Comparison of ENCODE assay signal across 15 cellular contexts in the genomic region with DNA sequence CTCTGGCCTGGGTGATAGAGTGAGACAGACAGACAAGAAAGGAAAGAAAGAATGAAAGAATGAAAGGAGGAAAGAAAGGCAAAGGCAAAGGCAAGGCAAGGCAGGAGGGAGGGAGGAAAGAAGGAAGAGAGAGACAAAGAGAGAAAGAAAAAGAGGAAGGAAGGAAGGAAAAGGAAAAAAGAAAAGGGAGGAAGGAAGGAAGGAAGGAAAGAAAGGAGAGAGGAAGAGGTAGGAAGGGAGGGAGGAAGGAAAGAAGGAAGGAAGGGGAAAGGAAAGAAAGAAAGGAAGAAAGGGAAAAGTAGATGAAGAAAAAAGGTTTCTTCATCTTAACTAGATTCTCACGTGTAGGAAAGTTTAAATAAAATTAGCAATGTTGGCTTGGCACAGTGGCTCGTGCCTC.
DNase-seq lines count a peak whose midpoint lies in the region; ATAC-seq and TF ChIP-seq lines count a peak whose summit lies in the region.
"Had no signal": no experiment of that assay in that cellular context is flagged by ENCODE, and none has a peak within 500 bp of the region (broad histone marks: within the 10 kb centered on the region; RNA-seq: fewer than 3 reads in every experiment).

No MANE protein-coding gene starts in this region.

- H3K14ac ChIP-seq in IMR-90 (replicated peaks; ENCODE audit: low read depth, low read length): peak overlapping the region; percentile 75

- CTCF ChIA-PET in IMR-90 (lab: Yijun Ruan, JAX): no interaction called here

- H3K4me1 Mint-ChIP-seq in chondrocyte (ENCODE audit: low read depth) (peaks cover 85% of the 10 kb centered on the region), neural progenitor cell (peaks cover 43% of the 10 kb centered on the region)
- peaks cover 12% of the 10 kb centered on the region for H3K4me1 Mint-ChIP-seq in stimulated activated memory B cell treated with anti-CD40 and anti-IgM and Interleukin-4, amounts not matched to agents 10 μg/mL and 1 μg/mL and 100 μg/mL, for 72 hours

- peak overlapping the region; percentile 47 for H2AK9ac ChIP-seq in IMR-90 (replicated peaks; ENCODE audit: low read depth, low read length, poor library complexity)

- no peak for TF ChIP-seq POLR2A in IMR-90 (IDR thresholded peaks at IDR 0.05; ENCODE audit: low read depth, low read length)

- no peak for ATAC-seq in IMR-90 (ENCODE audit: low read depth)
- ATAC-seq in stimulated activated memory B cell treated with anti-CD40 and anti-IgM and Interleukin-4, amounts not matched to agents 10 μg/mL and 1 μg/mL and 100 μg/mL, for 72 hours: no peak
- ATAC-seq in GM21717 (IDR thresholded peaks at IDR 0.05; ENCODE audit: unreplicated experiment): no peak
- ATAC-seq in left cardiac atrium: no peak
- no peak for ATAC-seq in HG03442 (IDR thresholded peaks at IDR 0.05; ENCODE audit: unreplicated experiment)
- ATAC-seq: A549, HCT116 had no signal

- intact Hi-C loops in IMR-90 (cut with micrococcal nuclease): loop anchor here (5.0 to 10.0 kb wide), 2 partner anchors 193 to 275 kb away; no protein-coding TSS in a partner anchor
- intact Hi-C loops in left cardiac atrium (cut with DNase I): no loop called here

- H3K9me3 Mint-ChIP-seq in chondrocyte (ENCODE audit: low read depth) (no peaks in the 10 kb centered on the region), neural progenitor cell (no peaks in the 10 kb centered on the region)
- no peaks in the 10 kb centered on the region for H3K9me3 Mint-ChIP-seq in stimulated activated memory B cell treated with anti-CD40 and anti-IgM and Interleukin-4, amounts not matched to agents 10 μg/mL and 1 μg/mL and 100 μg/mL, for 72 hours
- H3K9me3 Mint-ChIP-seq: CD4-positive, alpha-beta T cell had no signal

- H2BK5ac ChIP-seq in IMR-90 (ENCODE audit: low read depth, low read length, poor library complexity, severe bottlenecking): peak overlapping the region; percentile 100

- BruUV-seq in IMR-90 (replicated peaks; lab: Mats Ljungman, UMichigan): no TSS peak

- peak overlapping the region; percentile 99 for H2BK120ac ChIP-seq in IMR-90 (ENCODE audit: low read depth, low read length)

- DNase-seq in IMR-90: no peak
- no peak for DNase-seq in chondrocyte (ENCODE audit: low spot score)
- no peak for DNase-seq in neural progenitor cell (ENCODE audit: low spot score)
- no peak for DNase-seq in left cardiac atrium
- DNase-seq: AML-193; Caco-2; CD4-positive, alpha-beta T cell; GOT3; H7 had no signal

- peaks cover 5% of the 10 kb centered on the region for H3F3A ChIP-seq in neural progenitor cell (ENCODE audit: low read depth)

- H4K5ac ChIP-seq in IMR-90 (ENCODE audit: low read depth, low read length): peak overlapping the region; percentile 86

- H2BK15ac ChIP-seq in IMR-90 (ENCODE audit: low read depth, low read length): peak overlapping the region; percentile 69; the same call in 2 of the 3 replicates

- H2AFZ ChIP-seq in IMR-90 (replicated peaks; ENCODE audit: low read length, poor library complexity): no peak overlapping the region
- H2AFZ ChIP-seq in neural progenitor cell (replicated peaks): no peak overlapping the region

- peaks cover 13% of the 10 kb centered on the region for H3K9me1 ChIP-seq in IMR-90 (ENCODE audit: insufficient read depth, low read length)

- H3K56ac ChIP-seq in IMR-90 (ENCODE audit: extremely low read depth, insufficient read depth, low read length): peak overlapping the region; percentile 59; the same call in 1 of the 2 replicates

- no peak for TF ChIP-seq CTCF in IMR-90 (conservative IDR thresholded peaks at IDR 0.05; ENCODE audit: low read depth, low read length)
- no peak for TF ChIP-seq CTCF in chondrocyte (IDR thresholded peaks at IDR 0.05)
- TF ChIP-seq CTCF in neural progenitor cell (IDR thresholded peaks at IDR 0.05): no peak

- H2AK5ac ChIP-seq in IMR-90 (ENCODE audit: low read depth, low read length): peak overlapping the region; percentile 96

- WGBS in IMR-90 (ENCODE audit: extremely low coverage in 2 of 2, insufficient read length in 1 of 2), 2 experiments: 100% methylated on average over 2 of the region's 2 CpGs; no CpG with 5 or more reads in 1 of the 2 experiments

- H3K4me3 Mint-ChIP-seq in chondrocyte (ENCODE audit: unreplicated experiment): no peak overlapping the region
- H3K4me3 Mint-ChIP-seq in neural progenitor cell: peak overlapping the region; percentile 51
- no peak overlapping the region for H3K4me3 Mint-ChIP-seq in stimulated activated memory B cell treated with anti-CD40 and anti-IgM and Interleukin-4, amounts not matched to agents 10 μg/mL and 1 μg/mL and 100 μg/mL, for 72 hours
- H3K4me3 Mint-ChIP-seq: CD4-positive, alpha-beta T cell had no signal

- peak overlapping the region; percentile 93 for H3K4ac ChIP-seq in IMR-90 (ENCODE audit: low read depth, low read length)

- peak overlapping the region; percentile 95 for H4K91ac ChIP-seq in IMR-90 (ENCODE audit: insufficient read depth, low read depth, low read length)

- POLR2A ChIA-PET in IMR-90 (lab: Charles Lee; ENCODE audit: unreplicated experiment): no interaction called here

- no peak overlapping the region for H3K23ac ChIP-seq in IMR-90 (ENCODE audit: low read depth, low read length)

- H3K27me3 ChIP-seq in IMR-90 (ENCODE audit: control insufficient read depth, insufficient read depth, low read length) (no peaks in the 10 kb centered on the region), neural progenitor cell (no peaks in the 10 kb centered on the region)

- H3K79me1 ChIP-seq in IMR-90 (ENCODE audit: low read depth in 1 of 2, low read length in 2 of 2): peaks cover 21 to 67% of the 10 kb centered on the region in 2 experiments

- in situ Hi-C loops in IMR-90 (cut with MboI; ENCODE audit: low sequenced_read_pairs): no loop called here

- peak overlapping the region; percentile 93 for H2BK20ac ChIP-seq in IMR-90 (ENCODE audit: low read depth, low read length)

- H3K27me3 Mint-ChIP-seq in chondrocyte (ENCODE audit: low read depth): no peaks in the 10 kb centered on the region
- peaks cover 4% of the 10 kb centered on the region for H3K27me3 Mint-ChIP-seq in neural progenitor cell (ENCODE audit: insufficient read depth, low read depth)
- H3K27me3 Mint-ChIP-seq in stimulated activated memory B cell treated with anti-CD40 and anti-IgM and Interleukin-4, amounts not matched to agents 10 μg/mL and 1 μg/mL and 100 μg/mL, for 72 hours: no peaks in the 10 kb centered on the region
- H3K27me3 Mint-ChIP-seq: CD4-positive, alpha-beta T cell had no signal

- peaks cover 2% of the 10 kb centered on the region for H3K36me3 Mint-ChIP-seq in chondrocyte (ENCODE audit: low read depth)
- no peaks in the 10 kb centered on the region for H3K36me3 Mint-ChIP-seq in neural progenitor cell
- no peaks in the 10 kb centered on the region for H3K36me3 Mint-ChIP-seq in stimulated activated memory B cell treated with anti-CD40 and anti-IgM and Interleukin-4, amounts not matched to agents 10 μg/mL and 1 μg/mL and 100 μg/mL, for 72 hours

- peak overlapping the region; percentile 89 for H3K27ac ChIP-seq in IMR-90 (ENCODE audit: insufficient read depth, low read length)
- no peak overlapping the region for H3K27ac ChIP-seq in neural progenitor cell
- H3K27ac ChIP-seq: C4-2B had no signal

- peak overlapping the region; percentile 86 for H3K27ac Mint-ChIP-seq in chondrocyte (ENCODE audit: unreplicated experiment)
- no peak overlapping the region for H3K27ac Mint-ChIP-seq in neural progenitor cell
- H3K27ac Mint-ChIP-seq in stimulated activated memory B cell treated with anti-CD40 and anti-IgM and Interleukin-4, amounts not matched to agents 10 μg/mL and 1 μg/mL and 100 μg/mL, for 72 hours: peak overlapping the region; percentile 17
- H3K27ac Mint-ChIP-seq: CD4-positive, alpha-beta T cell had no signal

- H3K9me3 ChIP-seq in IMR-90 (ENCODE audit: control insufficient read depth, insufficient read depth, low read length) (no peaks in the 10 kb centered on the region), neural progenitor cell (ENCODE audit: low read depth) (no peaks in the 10 kb centered on the region)
- H3K9me3 ChIP-seq: A549, Caco-2 had no signal

- H3K4me1 ChIP-seq in IMR-90 (ENCODE audit: control insufficient read depth, insufficient read depth, low read length) (peaks cover 23% of the 10 kb centered on the region), neural progenitor cell (peaks cover 26% of the 10 kb centered on the region)

- no peak for TF ChIP-seq RAD21 in IMR-90 (IDR thresholded peaks at IDR 0.05; ENCODE audit: low read length)

- H3K9ac ChIP-seq in IMR-90 (ENCODE audit: low read depth, low read length) (no peak overlapping the region), neural progenitor cell (no peak overlapping the region)

- H4K20me1 ChIP-seq in IMR-90 (ENCODE audit: insufficient read depth, low read length) (no peaks in the 10 kb centered on the region), neural progenitor cell (ENCODE audit: low read depth) (no peaks in the 10 kb centered on the region)

- H3K36me3 ChIP-seq in IMR-90 (ENCODE audit: control insufficient read depth, insufficient read depth, low read length) (0 out of 2 replicates have a peak, but pooled peaks cover 1% of the 10 kb centered on the region), neural progenitor cell (no peaks in the 10 kb centered on the region)

- no peak overlapping the region for H3K4me3 ChIP-seq in IMR-90 (ENCODE audit: insufficient read depth, low read depth, low read length)
- no peak overlapping the region for H3K4me3 ChIP-seq in neural progenitor cell
- H3K4me3 ChIP-seq: A549 had no signal

- H3K4me2 ChIP-seq in IMR-90 (ENCODE audit: low read depth, low read length): no peak overlapping the region
- H3K4me2 ChIP-seq in neural progenitor cell: no peak overlapping the region
- H3K4me2 ChIP-seq: A549 had no signal

- peak overlapping the region; percentile 94 for H3K18ac ChIP-seq in IMR-90 (ENCODE audit: low read depth, low read length)

- H3K79me2 ChIP-seq in neural progenitor cell (ENCODE audit: low read depth): no peaks in the 10 kb centered on the region

- dilution Hi-C loops in IMR-90 (cut with HindIII; ENCODE audit: low sequenced_read_pairs, unreplicated experiment): no loop called here

- H4K8ac ChIP-seq in IMR-90 (ENCODE audit: low read depth in 2 of 2, low read length in 2 of 2): peak overlapping the region; percentile 83 to 90; a peak in 3 of 4 replicates

TF ChIP-seq in IMR-90, 13 proteins besides CTCF, POLR2A, EP300 and RAD21:
- no peak for TF ChIP-seq CHD1 (IDR thresholded peaks at IDR 0.05; ENCODE audit: low read depth, low read length)
- no peak for TF ChIP-seq MAFK (IDR thresholded peaks at IDR 0.05; ENCODE audit: low read depth, low read length)
- TF ChIP-seq MAZ (IDR thresholded peaks at IDR 0.05; ENCODE audit: borderline replicate concordance, low read depth, low read length): no peak
- no peak for TF ChIP-seq RCOR1 (IDR thresholded peaks at IDR 0.05; ENCODE audit: insufficient replicate concordance, low read length)
- TF ChIP-seq FOS (IDR thresholded peaks at IDR 0.05; ENCODE audit: low read depth, low read length): no peak
- TF ChIP-seq CEBPB (IDR thresholded peaks at IDR 0.05; ENCODE audit: low read depth, low read length): no peak
- TF ChIP-seq RFX5 (IDR thresholded peaks at IDR 0.05; ENCODE audit: low read depth, low read length): no peak
- no peak for TF ChIP-seq SMC3 (IDR thresholded peaks at IDR 0.05; ENCODE audit: low read depth, low read length)
- TF ChIP-seq BHLHE40 (IDR thresholded peaks at IDR 0.05; ENCODE audit: low read depth, low read length): no peak
